Comparison of ENCODE assay signal across 8 cellular contexts in the genomic region with DNA sequence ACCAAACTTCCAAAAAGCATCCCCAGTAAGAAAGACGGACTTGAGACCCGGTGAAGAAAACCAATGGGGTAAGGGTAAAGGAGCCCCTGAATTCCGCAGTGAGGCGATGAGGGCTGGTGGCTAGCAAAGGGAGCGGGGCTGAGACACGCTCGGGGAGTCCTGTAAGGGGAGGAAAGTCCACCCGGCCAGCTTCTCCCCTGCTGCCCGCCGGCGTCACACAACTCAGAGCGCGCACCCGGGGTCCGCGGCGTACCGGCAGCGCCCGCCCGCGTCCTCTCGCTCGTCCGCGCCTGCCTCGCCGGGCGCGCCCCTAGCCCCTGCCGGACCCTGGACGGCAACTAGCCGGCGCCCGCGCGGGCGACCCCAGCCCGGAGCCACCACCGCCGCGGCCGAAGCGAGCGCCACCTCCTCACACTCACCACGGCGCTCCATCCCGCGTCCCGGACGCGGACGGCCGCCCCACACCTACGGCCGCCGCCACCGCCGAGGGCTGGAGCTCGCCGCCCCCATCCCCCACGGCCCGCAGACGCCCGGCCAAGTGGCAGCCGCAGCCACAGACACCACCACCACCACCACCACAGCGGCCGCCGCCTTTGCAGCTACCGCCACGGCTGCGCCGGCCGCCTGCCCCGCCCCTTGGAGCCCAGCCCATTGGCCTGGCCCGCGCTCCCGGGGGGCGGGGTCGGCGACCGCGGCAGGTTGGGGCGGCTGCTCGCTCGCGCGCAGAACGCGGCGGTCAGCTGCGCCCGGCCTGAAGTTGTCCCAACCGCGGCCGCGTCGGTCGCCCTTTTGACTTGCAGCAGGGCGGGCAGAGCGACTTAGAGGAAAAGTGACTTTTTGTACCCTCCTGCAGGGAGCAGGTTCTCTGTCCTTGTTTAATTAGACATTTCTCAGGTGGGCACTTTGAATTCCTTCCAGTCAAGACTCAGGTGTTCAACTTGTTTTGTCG. TPM values are rescaled to one million over a fixed set of nuclear protein-coding genes. Genes with fewer than 3 reads are reported as not detected.
DNase-seq lines count a peak whose midpoint lies in the region; ATAC-seq, FAIRE-seq and TF ChIP-seq lines count a peak whose summit lies in the region.

No MANE protein-coding gene starts in this region.

- TF ChIP-seq CTCF in Caco-2 (IDR thresholded peaks at IDR 0.05; ENCODE audit: insufficient read depth in 1 of 2, low read depth in 1 of 2, low read length in 1 of 2, severe bottlenecking in 1 of 2, unreplicated experiment in 1 of 2) (no peak), keratinocyte (optimal IDR thresholded peaks at IDR 0.05 in 1 of 3, IDR thresholded peaks at IDR 0.05 in 1 of 3, conservative IDR thresholded peaks at IDR 0.05 in 1 of 3; ENCODE audit: extremely low read depth in 1 of 3, insufficient read depth in 2 of 3, low read length in 3 of 3) (no peak)

- ATAC-seq in GM19372 (IDR thresholded peaks at IDR 0.05; ENCODE audit: low read depth, unreplicated experiment) (peak; percentile 69), HG03439 (IDR thresholded peaks at IDR 0.05; ENCODE audit: unreplicated experiment) (peak; percentile 90)

- intact Hi-C loops in Caco-2 (cut with micrococcal nuclease; ENCODE audit: unreplicated experiment) = loop anchor here (1.0 to 2.0 kb wide), 4 partner anchors 10 to 215 kb away; partner anchors contain the start of gene ARHGAP29

- H3K27me3 Mint-ChIP-seq in Caco-2 (ENCODE audit: insufficient read depth, unreplicated experiment) = no peaks in the 10 kb centered on the region

- CTCF ChIA-PET in Caco-2 (lab: Charles Lee) = interaction anchor here (0.6 to 1.5 kb wide), 3 partner anchors 88 to 330 kb away, joined by 3 to 5 read pairs (median 3); no protein-coding TSS in a partner anchor

- H3K4me3 Mint-ChIP-seq in Caco-2 (ENCODE audit: unreplicated experiment) = peak overlapping the region; percentile 98

- H3K4me1 Mint-ChIP-seq in Caco-2 (ENCODE audit: low read depth, unreplicated experiment) = peaks cover 26% of the 10 kb centered on the region

- H3K9me3 Mint-ChIP-seq in Caco-2 (ENCODE audit: unreplicated experiment) = no peaks in the 10 kb centered on the region

- H2AFZ ChIP-seq in keratinocyte (ENCODE audit: control insufficient read depth, low read length) = no peak overlapping the region

- dilution Hi-C loops in keratinocyte (cut with MboI; ENCODE audit: extremely low pct_ligation_motif_present, low sequenced_read_pairs) = no loop called here

- H3K4me2 ChIP-seq in keratinocyte (ENCODE audit: control insufficient read depth, extremely low read depth, insufficient read depth, low read depth, low read length) = peak overlapping the region; percentile 84

- no peaks in the 10 kb centered on the region for H3K27me3 ChIP-seq in Caco-2 (replicated peaks; ENCODE audit: control insufficient read depth, insufficient read depth, low read length)
- no peaks in the 10 kb centered on the region for H3K27me3 ChIP-seq in keratinocyte (ENCODE audit: control insufficient read depth, extremely low read depth, insufficient read depth, low read length)

- no TSS peak for BruUV-seq in Caco-2 (replicated peaks; lab: Mats Ljungman, UMichigan)

- H3K4me3 ChIP-seq in Caco-2 (ENCODE audit: low read depth, low read length) = peak overlapping the region; percentile 58
- H3K4me3 ChIP-seq in keratinocyte (ENCODE audit: control insufficient read depth in 2 of 3, extremely low read depth in 1 of 3, insufficient read depth in 2 of 3, low read depth in 1 of 3, low read length in 3 of 3) = peak overlapping the region; percentile 66 to 78 (median 71)

- H4K20me1 ChIP-seq in keratinocyte (ENCODE audit: control insufficient read depth, extremely low read depth, insufficient read depth, low read length) = no peaks in the 10 kb centered on the region

- POLR2A ChIA-PET in Caco-2 (lab: Charles Lee) = interaction anchor here (1.1 to 1.7 kb wide), 3 partner anchors 10 to 186 kb away, joined by 3 to 8 read pairs (median 4); partner anchors contain the start of gene ARHGAP29

- peaks cover 27% of the 10 kb centered on the region; the same call in 1 of the 2 replicates for H3K4me1 ChIP-seq in Caco-2
- peaks cover 29% of the 10 kb centered on the region for H3K4me1 ChIP-seq in keratinocyte (ENCODE audit: control insufficient read depth, extremely low read depth, insufficient read depth, low read length)

- DNase-seq in Caco-2 (peak; percentile 82 to 92), SHP77 (lab: John Stamatoyannopoulos, UW) (peak; percentile 53 to 82), caudate nucleus (lab: John Stamatoyannopoulos, UW) (peak in 7 of 61 donors; percentile 1 to 62 (median 6)), keratinocyte (ENCODE audit: low read depth, low spot score) (no peak), SKM-1 treated with dmso at 0.1 percent for 144 hours (lab: John Stamatoyannopoulos, UW; ENCODE audit: unreplicated experiment) (no peak)
- DNase-seq in stimulated activated CD4-positive, alpha-beta T cell treated with anti-CD3 and anti-CD28 coated beads, Interleukin-4, amount 100 ng/mL, for 1 hour = peak; percentile 30

- H3K9ac ChIP-seq in keratinocyte (ENCODE audit: control insufficient read depth, extremely low read depth, insufficient read depth, low read length) = peak overlapping the region; percentile 73

- peak overlapping the region; percentile 85 for H3K27ac Mint-ChIP-seq in Caco-2 (ENCODE audit: unreplicated experiment)

- H3K36me3 ChIP-seq in Caco-2 (ENCODE audit: control insufficient read depth, insufficient read depth, low read length) (no peaks in the 10 kb centered on the region), keratinocyte (ENCODE audit: control insufficient read depth in 2 of 2, extremely low read depth in 1 of 2, insufficient read depth in 2 of 2, low read length in 2 of 2) (no peaks in the 10 kb centered on the region)

- H3K79me2 ChIP-seq in keratinocyte (ENCODE audit: control insufficient read depth, insufficient read depth, low read length) = peaks cover 49% of the 10 kb centered on the region

- H3K9me1 ChIP-seq in keratinocyte (ENCODE audit: control insufficient read depth, extremely low read depth, insufficient read depth, low read length) = no peaks in the 10 kb centered on the region

- H3K27ac ChIP-seq in caudate nucleus (ENCODE audit: low read depth, low read length) = peak overlapping the region; percentile 41
- H3K27ac ChIP-seq in keratinocyte (ENCODE audit: control insufficient read depth, insufficient read depth, low read length) = peak overlapping the region; percentile 48

- H3K36me3 Mint-ChIP-seq in Caco-2 (ENCODE audit: insufficient read depth, unreplicated experiment) = peaks cover 7% of the 10 kb centered on the region

- FAIRE-seq in keratinocyte (lab: Jason Lieb, UNC) = no peak

- no peaks in the 10 kb centered on the region for H3K9me3 ChIP-seq in Caco-2
- H3K9me3 ChIP-seq in keratinocyte (ENCODE audit: control insufficient read depth, low read depth, low read length) = no peaks in the 10 kb centered on the region

RNA-seq across cellular contexts. Expression of gene ARHGAP29, which starts 10.0 kb away (rescaled TPM):
- total RNA-seq in Caco-2 (2022) = 30.3 and 31.4 TPM in 2 replicates
- polyA plus RNA-seq in keratinocyte = 40.0 to 79.7 TPM (median 67.7 TPM) in 3 replicates
- polyA plus RNA-seq in keratinocyte (2011; ENCODE audit: low read depth) = 66.5 TPM
- 31.7 and 61.5 TPM in 2 replicates for polyA plus RNA-seq in keratinocyte (2011; cell fraction: cytosol; rRNA removed)
- 59.8 and 80.6 TPM in 2 replicates for polyA plus RNA-seq in keratinocyte (2011; cell fraction: nucleus; rRNA removed)
- 26.3 and 56.8 TPM in 2 replicates for polyA plus RNA-seq in keratinocyte (2012; ENCODE audit: low replicate concordance)
- 21.1 to 119 TPM (median 48.5 TPM) in 3 replicates for polyA minus RNA-seq in keratinocyte
- 50.8 TPM for polyA minus RNA-seq in keratinocyte (2011; cell fraction: cytosol; rRNA and poly(A)+ RNA removed)
- 82.7 and 152 TPM in 2 replicates for polyA minus RNA-seq in keratinocyte (2011; cell fraction: nucleus; rRNA and poly(A)+ RNA removed)

Comparison
In these comparisons a context has a peak if more than half of its experiments do, and no peak if none do; other contexts are left out.
1. DNase-seq: peak in Caco-2 (2 of 2), SHP77 (2 of 2) and stimulated activated CD4-positive, alpha-beta T cell treated with anti-CD3 and anti-CD28 coated beads, Interleukin-4, amount 100 ng/mL, for 1 hour (single experiment); none in keratinocyte (single experiment) and SKM-1 treated with dmso at 0.1 percent for 144 hours (single experiment).